21 cellular contexts compared by ENCODE assay signal in the genomic region with DNA sequence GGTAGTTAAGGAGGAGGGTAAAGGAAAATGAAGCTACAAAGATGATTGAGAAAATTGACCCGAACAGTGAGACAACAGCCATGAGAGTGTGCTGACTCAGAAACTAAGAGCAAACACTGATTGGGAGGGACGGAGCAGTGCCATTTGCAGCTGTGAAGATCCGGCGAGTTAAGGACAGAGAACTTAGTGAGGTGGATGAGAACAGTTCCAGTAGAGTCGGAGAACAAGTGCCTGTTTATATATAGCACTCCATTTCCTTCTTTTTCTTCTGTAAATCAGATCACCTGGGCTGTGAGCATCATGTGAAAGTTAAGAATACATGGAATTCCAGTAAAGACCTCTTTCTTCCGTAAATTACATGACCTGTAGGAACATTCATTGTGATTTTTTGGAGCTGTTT.
"Had no signal": no experiment of that assay in that cellular context is flagged by ENCODE, and none has a peak within 500 bp of the region (broad histone marks: within the 10 kb centered on the region; RNA-seq: fewer than 3 reads in every experiment).

No MANE protein-coding gene starts in this region.

- H3K36me3 ChIP-seq: esophagus muscularis mucosa, gastrocnemius medialis, heart right ventricle, right atrium auricular region, sigmoid colon, tibial nerve, upper lobe of right lung, vagina had no signal

- ATAC-seq: effector memory CD8-positive, alpha-beta T cell; gastrocnemius medialis; heart right ventricle; stimulated activated naive B cell treated with anti-CD40 and anti-IgM and Interleukin-4, amounts not matched to agents 10 μg/mL and 1 μg/mL and 100 μg/mL, for 72 hours; stimulated activated naive CD8-positive, alpha-beta T cell treated with anti-CD3 and anti-CD28 coated beads, Interleukin-15, amount 100 ng/mL, for 72 hours; upper lobe of right lung had no signal

- DNase-seq: effector memory CD8-positive, alpha-beta T cell; gastrocnemius medialis; heart right ventricle; hypothalamus; kidney glomerular epithelial cell; mesendoderm; naive B cell; posterior cingulate gyrus; sigmoid colon; stimulated activated CD4-positive, alpha-beta T cell treated with anti-CD3 and anti-CD28 coated beads, Interleukin-2, amount 100 ng/mL, for 24 hours; stimulated activated CD4-positive, alpha-beta T cell treated with anti-CD3 and anti-CD28 coated beads, Interleukin-4, amount 100 ng/mL, for 4 hours; stimulated activated naive B cell treated with anti-CD40 and anti-IgM and Interleukin-4, amounts not matched to agents 10 μg/mL and 1 μg/mL and 100 μg/mL, for 72 hours; stimulated activated naive CD8-positive, alpha-beta T cell treated with anti-CD3 and anti-CD28 coated beads, Interleukin-15, amount 100 ng/mL, for 72 hours; testis; upper lobe of right lung had no signal

- H3K9me3 ChIP-seq: esophagus muscularis mucosa, gastrocnemius medialis, heart right ventricle, right atrium auricular region, sigmoid colon, testis, tibial nerve, upper lobe of right lung, vagina had no signal

- H3K4me3 ChIP-seq: esophagus muscularis mucosa, gastrocnemius medialis, heart right ventricle, right atrium auricular region, sigmoid colon, skin epidermis, testis, tibial nerve, upper lobe of right lung, vagina had no signal

- H3K27ac ChIP-seq: epithelial cell of prostate, esophagus muscularis mucosa, gastrocnemius medialis, heart right ventricle, right atrium auricular region, sigmoid colon, skin epidermis, testis, tibial nerve, upper lobe of right lung, vagina had no signal

- H3K27me3 ChIP-seq: esophagus muscularis mucosa, gastrocnemius medialis, heart right ventricle, right atrium auricular region, sigmoid colon, testis, tibial nerve, upper lobe of right lung, vagina had no signal

- H3K4me1 ChIP-seq: esophagus muscularis mucosa, gastrocnemius medialis, heart right ventricle, right atrium auricular region, sigmoid colon, testis, tibial nerve, upper lobe of right lung, vagina had no signal
